10 cellular contexts compared by ENCODE assay signal in the genomic region with DNA sequence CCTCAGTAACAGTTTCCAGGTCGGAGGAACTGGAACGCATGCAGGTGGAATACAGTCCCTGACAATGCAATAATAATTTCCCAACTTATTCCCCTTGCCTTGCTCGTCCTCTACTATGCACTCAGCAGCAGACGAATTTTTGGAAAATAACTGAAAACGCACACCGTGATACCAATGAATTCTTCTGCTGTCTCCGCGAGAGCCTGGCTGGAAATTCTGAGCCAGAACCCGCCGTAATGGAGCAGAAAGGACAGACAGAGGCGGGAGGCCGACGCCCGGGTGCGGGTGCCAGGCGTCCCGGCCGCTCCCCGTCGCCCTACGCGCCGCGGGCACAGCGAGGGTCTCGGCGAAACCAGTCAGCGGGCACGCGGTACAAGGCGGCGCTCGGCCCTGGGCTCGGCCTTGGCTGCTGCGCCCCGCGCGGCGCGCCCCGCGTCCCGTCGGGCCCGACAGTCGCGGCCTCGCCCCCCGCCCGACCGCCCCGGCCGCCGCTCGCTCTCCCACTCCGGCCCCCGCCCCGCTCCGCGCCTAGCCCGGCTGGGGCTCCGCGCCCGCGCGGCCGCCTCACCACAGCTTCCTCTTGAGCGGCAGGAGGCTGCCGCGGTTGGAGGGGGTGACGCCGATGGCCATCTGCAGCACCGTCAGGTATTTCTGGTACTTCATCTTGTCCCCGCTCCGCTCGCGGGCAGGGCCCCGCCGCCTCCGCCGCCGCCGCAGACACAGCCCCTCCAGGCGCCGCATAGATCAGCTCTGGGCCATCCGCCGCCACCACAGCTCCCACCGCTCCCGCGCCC.
DNase-seq lines count a peak whose midpoint lies in the region; ATAC-seq and TF ChIP-seq lines count a peak whose summit lies in the region.
"Had no signal": no experiment of that assay in that cellular context is flagged by ENCODE, and none has a peak within 500 bp of the region (broad histone marks: within the 10 kb centered on the region; RNA-seq: fewer than 3 reads in every experiment).

No MANE protein-coding gene starts in this region.

- H3K36me3 Mint-ChIP-seq in WTC11: peaks cover 6% of the 10 kb centered on the region

- H3K9me3 ChIP-seq in hepatocyte (ENCODE audit: low read depth): no peaks in the 10 kb centered on the region

- no peaks in the 10 kb centered on the region for H3K9me2 ChIP-seq in hepatocyte (replicated peaks; ENCODE audit: insufficient read depth)

- peak; percentile 86 for DNase-seq in H7
- peak; percentile 54 for DNase-seq in WTC11 (ENCODE audit: low spot score)
- DNase-seq in hepatocyte (ENCODE audit: low spot score): peak; percentile 14
- DNase-seq in retinal pigment epithelial cell (ENCODE audit: low read depth): no peak
- no peak for DNase-seq in activated effector memory CD4-positive, alpha-beta T cell treated with Interleukin-2 at 50 U/mL for 16 hours
- no peak for DNase-seq in NK-92 treated with Interleukin-12 subunit alpha and Interleukin-12 subunit beta, amount 100 ng/mL, for 24 hours (lab: John Stamatoyannopoulos, UW)
- DNase-seq: NCI-H187 treated with DMSO at 0.1 percent for 48 hours had no signal

- peak overlapping the region; percentile 41 for H3K4me3 ChIP-seq in H7 (ENCODE audit: insufficient read depth, low read depth, low read length)
- H3K4me3 ChIP-seq in hepatocyte: peak overlapping the region; percentile 14
- H3K4me3 ChIP-seq in retinal pigment epithelial cell (ENCODE audit: low read length): peak overlapping the region; percentile 36

- H3K27me3 ChIP-seq in H7 (ENCODE audit: control insufficient read depth, insufficient read depth, low read length): peaks cover 33% of the 10 kb centered on the region
- H3K27me3 ChIP-seq in hepatocyte: peaks cover 37% of the 10 kb centered on the region

- no peaks in the 10 kb centered on the region for H3K4me1 ChIP-seq in hepatocyte (ENCODE audit: insufficient read depth)

- H3K36me3 ChIP-seq in H7 (replicated peaks; ENCODE audit: control insufficient read depth, insufficient read depth, low read length): no peaks in the 10 kb centered on the region
- no peaks in the 10 kb centered on the region for H3K36me3 ChIP-seq in hepatocyte (replicated peaks; ENCODE audit: insufficient read depth, low read depth)

- peak overlapping the region; percentile 61 for H3K4me3 Mint-ChIP-seq in WTC11
- H3K4me3 Mint-ChIP-seq: activated T-helper 1 cell treated with anti-CD3 and anti-CD28 coated beads, Interleukin-12 subunit alpha, Interleukin-12 subunit beta, Interleukin-2, Interleukin-4 antibody, amounts not matched to agents 30 ng/mL and 10 ng/mL and 1 ng/mL, durations not matched to agents 14 hours and 24 hours and 36 hours had no signal

- TF ChIP-seq CTCF in WTC11 (IDR thresholded peaks at IDR 0.05): no peak
- no peak for TF ChIP-seq CTCF in hepatocyte (IDR thresholded peaks at IDR 0.05; ENCODE audit: poor library complexity)
- TF ChIP-seq CTCF in retinal pigment epithelial cell (conservative IDR thresholded peaks at IDR 0.05; ENCODE audit: low read depth, low read length): no peak

- peak overlapping the region; percentile 90 for H3K4me2 ChIP-seq in hepatocyte

- no peaks in the 10 kb centered on the region for H4K20me1 ChIP-seq in hepatocyte (ENCODE audit: insufficient read depth, poor library complexity, severe bottlenecking)

- no peak overlapping the region for H3K27ac Mint-ChIP-seq in WTC11
- H3K27ac Mint-ChIP-seq: activated T-helper 1 cell treated with anti-CD3 and anti-CD28 coated beads, Interleukin-12 subunit alpha, Interleukin-12 subunit beta, Interleukin-2, Interleukin-4 antibody, amounts not matched to agents 30 ng/mL and 10 ng/mL and 1 ng/mL, durations not matched to agents 14 hours and 24 hours and 36 hours had no signal

- peak; percentile 83 for ATAC-seq in WTC11
- ATAC-seq in HG02623 (IDR thresholded peaks at IDR 0.05; ENCODE audit: unreplicated experiment): no peak
- ATAC-seq in GM18867 (IDR thresholded peaks at IDR 0.05; ENCODE audit: unreplicated experiment): no peak

- H3K4me1 Mint-ChIP-seq in WTC11: peaks cover 9% of the 10 kb centered on the region; the same call in 1 of the 2 replicates

- H3K9me3 Mint-ChIP-seq in WTC11: peaks cover 23% of the 10 kb centered on the region
- H3K9me3 Mint-ChIP-seq: activated T-helper 1 cell treated with anti-CD3 and anti-CD28 coated beads, Interleukin-12 subunit alpha, Interleukin-12 subunit beta, Interleukin-2, Interleukin-4 antibody, amounts not matched to agents 30 ng/mL and 10 ng/mL and 1 ng/mL, durations not matched to agents 14 hours and 24 hours and 36 hours had no signal

- 8% methylated on average over 41 of the region's 90 CpGs for WGBS in hepatocyte (ENCODE audit: low lambda C conversion rate, missing lambda C conversion rate)

- CTCF ChIA-PET in WTC11 (lab: Charles Lee): interaction anchor here (0.8 to 1.5 kb wide), 5 partner anchors 10 to 107 kb away, joined by 3 to 13 read pairs (median 5); no protein-coding TSS in a partner anchor

- H3K27me3 Mint-ChIP-seq in WTC11 (ENCODE audit: low read depth): peaks cover 67% of the 10 kb centered on the region

- POLR2A ChIA-PET in WTC11 (lab: Charles Lee): interaction anchor here (0.5 kb wide), 1 partner anchor 73 kb away, joined by 4 read pairs; no protein-coding TSS in a partner anchor

- no peak overlapping the region for H2AFZ ChIP-seq in hepatocyte

- H3K27ac ChIP-seq in hepatocyte: no peak overlapping the region

- H3K79me2 ChIP-seq in hepatocyte: no peaks in the 10 kb centered on the region

TF ChIP-seq in WTC11, 78 proteins besides CTCF, POLR2A, EP300 and RAD21 (continues in another document):
- TF ChIP-seq, protein P1, sequence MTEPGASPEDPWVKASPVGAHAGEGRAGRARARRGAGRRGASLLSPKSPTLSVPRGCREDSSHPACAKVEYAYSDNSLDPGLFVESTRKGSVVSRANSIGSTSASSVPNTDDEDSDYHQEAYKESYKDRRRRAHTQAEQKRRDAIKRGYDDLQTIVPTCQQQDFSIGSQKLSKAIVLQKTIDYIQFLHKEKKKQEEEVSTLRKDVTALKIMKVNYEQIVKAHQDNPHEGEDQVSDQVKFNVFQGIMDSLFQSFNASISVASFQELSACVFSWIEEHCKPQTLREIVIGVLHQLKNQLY (CRISPR knock-in tag; IDR thresholded peaks at IDR 0.05): no peak
- TF ChIP-seq, protein P2, sequence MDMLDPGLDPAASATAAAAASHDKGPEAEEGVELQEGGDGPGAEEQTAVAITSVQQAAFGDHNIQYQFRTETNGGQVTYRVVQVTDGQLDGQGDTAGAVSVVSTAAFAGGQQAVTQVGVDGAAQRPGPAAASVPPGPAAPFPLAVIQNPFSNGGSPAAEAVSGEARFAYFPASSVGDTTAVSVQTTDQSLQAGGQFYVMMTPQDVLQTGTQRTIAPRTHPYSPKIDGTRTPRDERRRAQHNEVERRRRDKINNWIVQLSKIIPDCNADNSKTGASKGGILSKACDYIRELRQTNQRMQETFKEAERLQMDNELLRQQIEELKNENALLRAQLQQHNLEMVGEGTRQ (CRISPR knock-in tag; IDR thresholded peaks at IDR 0.05): no peak
- no peak for TF ChIP-seq NFYB (CRISPR knock-in tag; conservative IDR thresholded peaks at IDR 0.05; ENCODE audit: low read depth)
- TF ChIP-seq SOX15 (CRISPR knock-in tag; IDR thresholded peaks at IDR 0.05): no peak
- no peak for TF ChIP-seq NR2C2 (CRISPR knock-in tag; IDR thresholded peaks at IDR 0.05)
- TF ChIP-seq, protein P3, sequence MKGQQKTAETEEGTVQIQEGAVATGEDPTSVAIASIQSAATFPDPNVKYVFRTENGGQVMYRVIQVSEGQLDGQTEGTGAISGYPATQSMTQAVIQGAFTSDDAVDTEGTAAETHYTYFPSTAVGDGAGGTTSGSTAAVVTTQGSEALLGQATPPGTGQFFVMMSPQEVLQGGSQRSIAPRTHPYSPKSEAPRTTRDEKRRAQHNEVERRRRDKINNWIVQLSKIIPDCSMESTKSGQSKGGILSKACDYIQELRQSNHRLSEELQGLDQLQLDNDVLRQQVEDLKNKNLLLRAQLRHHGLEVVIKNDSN (CRISPR knock-in tag; IDR thresholded peaks at IDR 0.05): no peak
- no peak for TF ChIP-seq EMX1 (CRISPR knock-in tag; IDR thresholded peaks at IDR 0.05)
- TF ChIP-seq, protein P4, sequence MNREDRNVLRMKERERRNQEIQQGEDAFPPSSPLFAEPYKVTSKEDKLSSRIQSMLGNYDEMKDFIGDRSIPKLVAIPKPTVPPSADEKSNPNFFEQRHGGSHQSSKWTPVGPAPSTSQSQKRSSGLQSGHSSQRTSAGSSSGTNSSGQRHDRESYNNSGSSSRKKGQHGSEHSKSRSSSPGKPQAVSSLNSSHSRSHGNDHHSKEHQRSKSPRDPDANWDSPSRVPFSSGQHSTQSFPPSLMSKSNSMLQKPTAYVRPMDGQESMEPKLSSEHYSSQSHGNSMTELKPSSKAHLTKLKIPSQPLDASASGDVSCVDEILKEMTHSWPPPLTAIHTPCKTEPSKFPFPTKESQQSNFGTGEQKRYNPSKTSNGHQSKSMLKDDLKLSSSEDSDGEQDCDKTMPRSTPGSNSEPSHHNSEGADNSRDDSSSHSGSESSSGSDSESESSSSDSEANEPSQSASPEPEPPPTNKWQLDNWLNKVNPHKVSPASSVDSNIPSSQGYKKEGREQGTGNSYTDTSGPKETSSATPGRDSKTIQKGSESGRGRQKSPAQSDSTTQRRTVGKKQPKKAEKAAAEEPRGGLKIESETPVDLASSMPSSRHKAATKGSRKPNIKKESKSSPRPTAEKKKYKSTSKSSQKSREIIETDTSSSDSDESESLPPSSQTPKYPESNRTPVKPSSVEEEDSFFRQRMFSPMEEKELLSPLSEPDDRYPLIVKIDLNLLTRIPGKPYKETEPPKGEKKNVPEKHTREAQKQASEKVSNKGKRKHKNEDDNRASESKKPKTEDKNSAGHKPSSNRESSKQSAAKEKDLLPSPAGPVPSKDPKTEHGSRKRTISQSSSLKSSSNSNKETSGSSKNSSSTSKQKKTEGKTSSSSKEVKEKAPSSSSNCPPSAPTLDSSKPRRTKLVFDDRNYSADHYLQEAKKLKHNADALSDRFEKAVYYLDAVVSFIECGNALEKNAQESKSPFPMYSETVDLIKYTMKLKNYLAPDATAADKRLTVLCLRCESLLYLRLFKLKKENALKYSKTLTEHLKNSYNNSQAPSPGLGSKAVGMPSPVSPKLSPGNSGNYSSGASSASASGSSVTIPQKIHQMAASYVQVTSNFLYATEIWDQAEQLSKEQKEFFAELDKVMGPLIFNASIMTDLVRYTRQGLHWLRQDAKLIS (CRISPR knock-in tag; IDR thresholded peaks at IDR 0.05; ENCODE audit: borderline replicate concordance): no peak
- no peak for TF ChIP-seq ELF4 (CRISPR knock-in tag; IDR thresholded peaks at IDR 0.05; ENCODE audit: low read depth)
- no peak for TF ChIP-seq FOXK1 (CRISPR knock-in tag; IDR thresholded peaks at IDR 0.05)
- TF ChIP-seq, protein P5, sequence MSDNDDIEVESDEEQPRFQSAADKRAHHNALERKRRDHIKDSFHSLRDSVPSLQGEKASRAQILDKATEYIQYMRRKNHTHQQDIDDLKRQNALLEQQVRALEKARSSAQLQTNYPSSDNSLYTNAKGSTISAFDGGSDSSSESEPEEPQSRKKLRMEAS (CRISPR knock-in tag; IDR thresholded peaks at IDR 0.05): no peak

Comparison
In these comparisons a context has a peak if more than half of its experiments do, and no peak if none do; other contexts are left out.
1. DNase-seq: peak in H7 (single experiment), WTC11 (single experiment) and hepatocyte (single experiment); none in retinal pigment epithelial cell (single experiment), activated effector memory CD4-positive, alpha-beta T cell treated with Interleukin-2 at 50 U/mL for 16 hours (single experiment) and NK-92 treated with Interleukin-12 subunit alpha and Interleukin-12 subunit beta, amount 100 ng/mL, for 24 hours (single experiment).
2. Peak in every context shown above with its lines, with median percentiles within 50 percentile points of each other: H3K4me3 ChIP-seq.